Comparison of ENCODE assay signal across 8 cellular contexts in genomic region chr14:102526144-102526499, GRCh38. TPM values are rescaled to one million over a fixed set of nuclear protein-coding genes. Genes with fewer than 3 reads are reported as not detected.
DNase-seq lines count a peak whose midpoint lies in the region; ATAC-seq and TF ChIP-seq lines count a peak whose summit lies in the region.
"Not testable (repeated sequence)": the region's sequence is repeated elsewhere in the genome, so short reads cannot be mapped to it uniquely, and the experiment has no call there.

No MANE protein-coding gene starts in this region.

- not testable (repeated sequence) for H3K4me3 ChIP-seq in mammary epithelial cell (replicated peaks in 1 of 3; ENCODE audit: insufficient read depth in 1 of 3, low read depth in 2 of 3, low read length in 3 of 3); hepatocyte; stomach

- not testable (repeated sequence) for H3K27me3 ChIP-seq in mammary epithelial cell (ENCODE audit: insufficient read depth, low read length); hepatocyte; stomach

- H3K27me3 Mint-ChIP-seq in HFFc6 (ENCODE audit: insufficient read depth); activated CD8-positive, alpha-beta T cell treated with anti-CD3 and anti-CD28 coated beads for 36 hours; nephron progenitor cell (ENCODE audit: low read depth, poor library complexity): not testable (repeated sequence)

- 98% methylated on average over 4 of the region's 5 CpGs for WGBS in mammary epithelial cell (ENCODE audit: low coverage, missing lambda C conversion rate)
- WGBS in hepatocyte (ENCODE audit: low lambda C conversion rate, missing lambda C conversion rate) = 92% methylated on average over 5 of the region's 5 CpGs
- 73 to 89% (median 86%) methylated on average over 5 of the region's 5 CpGs for WGBS in stomach, 5 donors

- TF ChIP-seq CTCF in C4-2B (conservative IDR thresholded peaks at IDR 0.05); HFFc6 (IDR thresholded peaks at IDR 0.05); RWPE1 (conservative IDR thresholded peaks at IDR 0.05; ENCODE audit: low read depth); activated CD8-positive, alpha-beta T cell treated with anti-CD3 and anti-CD28 coated beads for 36 hours (IDR thresholded peaks at IDR 0.05); mammary epithelial cell (conservative IDR thresholded peaks at IDR 0.05 in 1 of 2, IDR thresholded peaks at IDR 0.05 in 1 of 2; ENCODE audit: extremely low read depth in 1 of 2, insufficient read depth in 1 of 2, low read depth in 1 of 2, low read length in 2 of 2); hepatocyte (IDR thresholded peaks at IDR 0.05; ENCODE audit: poor library complexity); nephron progenitor cell (IDR thresholded peaks at IDR 0.05); stomach (IDR thresholded peaks at IDR 0.05): not testable (repeated sequence)

- peak overlapping the region; percentile 89 for H3K27ac Mint-ChIP-seq in HFFc6
- not testable (repeated sequence) for H3K27ac Mint-ChIP-seq in activated CD8-positive, alpha-beta T cell treated with anti-CD3 and anti-CD28 coated beads for 36 hours; nephron progenitor cell

- not testable (repeated sequence) for H3K9ac ChIP-seq in mammary epithelial cell (ENCODE audit: insufficient read depth, low read length)

- not testable (repeated sequence) for BruUV-seq in mammary epithelial cell (replicated peaks; lab: Mats Ljungman, UMichigan)

- H3K9me3 ChIP-seq in mammary epithelial cell (replicated peaks; ENCODE audit: insufficient read depth, low read length); hepatocyte (ENCODE audit: low read depth); stomach: not testable (repeated sequence)

- not testable (repeated sequence) for H3K9me3 Mint-ChIP-seq in HFFc6; activated CD8-positive, alpha-beta T cell treated with anti-CD3 and anti-CD28 coated beads for 36 hours; nephron progenitor cell

- H2AFZ ChIP-seq in mammary epithelial cell (ENCODE audit: low read depth, low read length) (peak overlapping the region; percentile 86), hepatocyte (peak overlapping the region; percentile 53)

- not testable (repeated sequence) for H3K9me2 ChIP-seq in hepatocyte (replicated peaks; ENCODE audit: insufficient read depth)

- H3K79me2 ChIP-seq in mammary epithelial cell (ENCODE audit: insufficient read depth, low read length); hepatocyte: not testable (repeated sequence)

- H4K20me1 ChIP-seq in mammary epithelial cell (ENCODE audit: insufficient read depth, low read length); hepatocyte (ENCODE audit: insufficient read depth, poor library complexity, severe bottlenecking): not testable (repeated sequence)

- not testable (repeated sequence) for H3K36me3 Mint-ChIP-seq in HFFc6 (ENCODE audit: low read depth); activated CD8-positive, alpha-beta T cell treated with anti-CD3 and anti-CD28 coated beads for 36 hours (ENCODE audit: low read depth); nephron progenitor cell (ENCODE audit: low read depth)

- not testable (repeated sequence) for TF ChIP-seq EP300 in stomach (IDR thresholded peaks at IDR 0.05)

- not testable (repeated sequence) for TF ChIP-seq POLR2A in stomach (IDR thresholded peaks at IDR 0.05)

- H3K4me1 ChIP-seq in mammary epithelial cell (ENCODE audit: insufficient read depth, low read length) (peaks cover 33% of the 10 kb centered on the region), hepatocyte (ENCODE audit: insufficient read depth) (peaks cover 14% of the 10 kb centered on the region), stomach (peaks cover 10 to 45% (median 20%) of the 10 kb centered on the region in 4 donors)

- not testable (repeated sequence) for H3K36me3 ChIP-seq in mammary epithelial cell (ENCODE audit: insufficient read depth, low read length); hepatocyte (replicated peaks; ENCODE audit: insufficient read depth, low read depth); stomach

- H3K27ac ChIP-seq in C4-2B (peak overlapping the region; percentile 51), RWPE1 (peak overlapping the region; percentile 95), mammary epithelial cell (ENCODE audit: insufficient read depth, low read depth, low read length) (peak overlapping the region; percentile 84), hepatocyte (peak overlapping the region; percentile 91), stomach (peak overlapping the region in 4 of 5 donors; percentile 34 to 94 (median 88))

- dilution Hi-C loops in mammary epithelial cell (cut with HindIII; ENCODE audit: low sequenced_read_pairs) = not testable (repeated sequence)

- peak overlapping the region; percentile 93 for H3K4me2 ChIP-seq in mammary epithelial cell (ENCODE audit: insufficient read depth, low read depth, low read length)
- H3K4me2 ChIP-seq in hepatocyte = peak overlapping the region; percentile 86

- in situ Hi-C loops in mammary epithelial cell (cut with MboI; ENCODE audit: low sequenced_read_pairs in 2 of 2) = not testable (repeated sequence)

- POLR2A ChIA-PET in RWPE1 (lab: Yijun Ruan, JAX; ENCODE audit: low non-redundant PET) = interaction anchor here (1.2 kb wide), 1 partner anchor 18 kb away, joined by 7 read pairs; no protein-coding TSS in a partner anchor
- POLR2A ChIA-PET in activated CD8-positive, alpha-beta T cell treated with anti-CD3 and anti-CD28 coated beads for 36 hours (lab: Charles Lee) = interaction anchor here (1.2 kb wide), 1 partner anchor 15 kb away, joined by 4 read pairs; no protein-coding TSS in a partner anchor

- peak overlapping the region; percentile 90 for H3K4me3 Mint-ChIP-seq in HFFc6
- peak overlapping the region; percentile 79 for H3K4me3 Mint-ChIP-seq in activated CD8-positive, alpha-beta T cell treated with anti-CD3 and anti-CD28 coated beads for 36 hours
- peak overlapping the region; percentile 91 for H3K4me3 Mint-ChIP-seq in nephron progenitor cell

- not testable (repeated sequence) for ATAC-seq in activated CD8-positive, alpha-beta T cell treated with anti-CD3 and anti-CD28 coated beads for 36 hours

- intact Hi-C loops in activated CD8-positive, alpha-beta T cell treated with anti-CD3 and anti-CD28 coated beads for 36 hours (cut with micrococcal nuclease) = loop anchor here (5.0 kb wide), 1 partner anchor 66 kb away; the partner anchor contains the start of gene RCOR1
- intact Hi-C loops in mammary epithelial cell (cut with micrococcal nuclease) = loop anchor here (10.0 kb wide), 1 partner anchor 249 kb away; the partner anchor contains the start of gene TRAF3
- intact Hi-C loops in stomach (cut with DNase I; ENCODE audit: low total_unique reads) = not testable (repeated sequence)

- not testable (repeated sequence) for DNase-seq in HFFc6; RWPE1 (ENCODE audit: low spot score); activated CD8-positive, alpha-beta T cell treated with anti-CD3 and anti-CD28 coated beads for 36 hours; mammary epithelial cell; nephron progenitor cell; stomach
- DNase-seq in hepatocyte (ENCODE audit: low spot score) = peak; percentile 7

- H3K4me1 Mint-ChIP-seq in HFFc6 (ENCODE audit: low read depth) (peaks cover 29% of the 10 kb centered on the region), nephron progenitor cell (peaks cover 32% of the 10 kb centered on the region)
- H3K4me1 Mint-ChIP-seq in activated CD8-positive, alpha-beta T cell treated with anti-CD3 and anti-CD28 coated beads for 36 hours (ENCODE audit: low read depth) = peaks cover 28% of the 10 kb centered on the region

- CTCF ChIA-PET in RWPE1 (lab: Yijun Ruan, JAX) = interaction anchor here (0.6 to 1.7 kb wide), 3 partner anchors 59 to 68 kb away, joined by 4 to 7 read pairs (median 5); no protein-coding TSS in a partner anchor
- CTCF ChIA-PET in activated CD8-positive, alpha-beta T cell treated with anti-CD3 and anti-CD28 coated beads for 36 hours (lab: Charles Lee) = interaction anchor here (5.7 kb wide), 1 partner anchor 88 kb away, joined by 31 read pairs; no protein-coding TSS in a partner anchor
- CTCF ChIA-PET in mammary epithelial cell (lab: Charles Lee; ENCODE audit: low non-redundant PET) = not testable (repeated sequence)

RNA-seq across cellular contexts. Expression of gene ANKRD9, which starts 16.5 kb away (rescaled TPM):
- total RNA-seq in HFFc6 (2021; fragmentation: NEBNext Ultra II Directional; extraction: Animal tissue kit (Norgen Biotek cat#: 25700)) = 10 to 100 TPM; 13.4 to 18.0 (median 15.6) TPM
- total RNA-seq in activated CD8-positive, alpha-beta T cell treated with anti-CD3 and anti-CD28 coated beads for 36 hours = 10 to 100 TPM; 15.0 to 16.9 TPM
- total RNA-seq in mammary epithelial cell = 10 to 100 TPM; 11.8 to 24.0 TPM
- 8.8 TPM for polyA plus RNA-seq in mammary epithelial cell
- 8.6 TPM for polyA minus RNA-seq in mammary epithelial cell
- total RNA-seq in hepatocyte = 43.8 and 46.5 TPM in 2 replicates
- 88.1 and 90.7 TPM in 2 replicates for polyA plus RNA-seq in hepatocyte
- total RNA-seq in stomach = 100 to 1,000 TPM in 2 of 5 donors, 10 to 100 TPM in 3; 11.2 to 357 (median 72.4) TPM
- 10 to 100 TPM in 2 of 3 donors, 1 to 10 TPM in 1; 5.3 to 23.3 (median 13.3) TPM for polyA plus RNA-seq in stomach
